Comparison of ENCODE assay signal across 8 cellular contexts in the genomic region with DNA sequence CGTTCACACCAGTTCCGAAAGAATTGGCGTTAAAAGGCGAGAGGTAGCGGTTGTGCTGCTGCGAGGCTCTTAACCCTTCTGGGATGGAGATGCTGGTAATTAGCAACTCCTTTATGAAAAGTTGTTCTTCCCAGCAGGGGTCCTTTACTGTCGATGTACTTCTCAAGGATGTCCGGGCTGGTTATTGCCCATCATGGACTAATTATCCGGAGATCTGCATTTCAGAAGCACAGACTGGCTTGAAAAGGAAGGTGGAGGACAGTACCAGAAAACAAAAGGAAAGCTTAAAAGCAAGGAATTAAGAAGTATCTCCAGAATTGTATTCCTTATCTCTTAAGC. TPM values are rescaled to one million over a fixed set of nuclear protein-coding genes. Genes with fewer than 3 reads are reported as not detected.
DNase-seq lines count a peak whose midpoint lies in the region; ATAC-seq and TF ChIP-seq lines count a peak whose summit lies in the region.

No MANE protein-coding gene starts in this region.

- H3K4me1 Mint-ChIP-seq in HFFc6 (ENCODE audit: low read depth) (no peaks in the 10 kb centered on the region), naive B cell (peaks cover 16 to 20% (median 20%) of the 10 kb centered on the region in 3 donors)

- H3K9me3 Mint-ChIP-seq in HFFc6: no peaks in the 10 kb centered on the region
- H3K9me3 Mint-ChIP-seq in naive B cell: no peaks in the 10 kb centered on the region

- H3K4me3 ChIP-seq in BE2C (ENCODE audit: low read depth, low read length) (peak overlapping the region; percentile 54), cardiac fibroblast (replicated peaks in 1 of 2; ENCODE audit: low read depth in 2 of 2, low read length in 2 of 2) (peak overlapping the region; percentile 64 to 72)

- no peaks in the 10 kb centered on the region for H3K4me1 ChIP-seq in BE2C

- H3K36me3 Mint-ChIP-seq in HFFc6 (ENCODE audit: low read depth) (no peaks in the 10 kb centered on the region), naive B cell (no peaks in the 10 kb centered on the region)

- no peak for DNase-seq in BE2C
- no peak for DNase-seq in HFFc6
- no peak for DNase-seq in cardiac fibroblast (ENCODE audit: low read depth in 2 of 2)
- no peak for DNase-seq in naive B cell
- DNase-seq in AG08395 (ENCODE audit: low spot score): no peak
- no peak for DNase-seq in activated gamma-delta T cell treated with Interleukin-2 at 50 U/mL for 16 hours

- no peak for TF ChIP-seq CTCF in BE2C (IDR thresholded peaks at IDR 0.05; ENCODE audit: low read depth, low read length)
- TF ChIP-seq CTCF in HFFc6 (IDR thresholded peaks at IDR 0.05): no peak
- no peak for TF ChIP-seq CTCF in cardiac fibroblast (IDR thresholded peaks at IDR 0.05; ENCODE audit: low read depth, low read length)

- H3K4me3 Mint-ChIP-seq in HFFc6: peak overlapping the region; percentile 47
- peak overlapping the region; percentile 84 to 92 (median 88) for H3K4me3 Mint-ChIP-seq in naive B cell

- no peaks in the 10 kb centered on the region for H3K9me3 ChIP-seq in BE2C

- H3K27ac Mint-ChIP-seq in HFFc6 (no peak overlapping the region), naive B cell (peak overlapping the region in 1 of 6 donors; percentile 75)

- ATAC-seq in naive B cell (ENCODE audit: low read depth in 2 of 2) (no peak), GM21529 (IDR thresholded peaks at IDR 0.05; ENCODE audit: unreplicated experiment) (no peak), GM21390 (IDR thresholded peaks at IDR 0.05; ENCODE audit: unreplicated experiment) (no peak)

- no peaks in the 10 kb centered on the region for H3K36me3 ChIP-seq in BE2C

- H3K27me3 ChIP-seq in BE2C: peaks cover 23% of the 10 kb centered on the region

- H3K27me3 Mint-ChIP-seq in HFFc6 (ENCODE audit: insufficient read depth) (peaks cover 26% of the 10 kb centered on the region), naive B cell (peaks cover 35 to 58% (median 52%) of the 10 kb centered on the region in 3 donors)

RNA-seq across cellular contexts. Expression of gene AK4, which starts 1.4 kb away (rescaled TPM):
- 1.5 TPM for polyA plus RNA-seq in BE2C (2012; ENCODE audit: insufficient read depth, insufficient read length, low read depth)
- total RNA-seq in HFFc6 (2021; fragmentation: NEBNext Ultra II Directional; extraction: Animal tissue kit (Norgen Biotek cat#: 25700)): 1 to 10 TPM in 2 of 6 experiments, under 1 TPM in 4; 0.25 to 3.3 (median 0.53) TPM
- polyA plus RNA-seq in naive B cell (ENCODE audit: low read depth in 6 of 6): under 1 TPM in 3 of 6 donors, not detected in 3; 0.04 to 0.33 (median 0.26) TPM
